ENCODE assay signal across 14 cellular contexts in genomic region chr2:11375689-11376027, GRCh38. TPM values are rescaled to one million over a fixed set of nuclear protein-coding genes. Genes with fewer than 3 reads are reported as not detected.
DNase-seq lines count a peak whose midpoint lies in the region; ATAC-seq and TF ChIP-seq lines count a peak whose summit lies in the region.
"Had no signal": no experiment of that assay in that cellular context is flagged by ENCODE, and none has a peak within 500 bp of the region (broad histone marks: within the 10 kb centered on the region; RNA-seq: fewer than 3 reads in every experiment).

No MANE protein-coding gene starts in this region.

- H3K9me3 Mint-ChIP-seq in chondrocyte (ENCODE audit: low read depth), result no peaks in the 10 kb centered on the region
- H3K9me3 Mint-ChIP-seq in stimulated activated memory B cell treated with anti-CD40 and anti-IgM and Interleukin-4, amounts not matched to agents 10 μg/mL and 1 μg/mL and 100 μg/mL, for 72 hours, result no peaks in the 10 kb centered on the region
- no peaks in the 10 kb centered on the region for H3K9me3 Mint-ChIP-seq in stimulated activated naive CD8-positive, alpha-beta T cell treated with anti-CD3 and anti-CD28 coated beads, Interleukin-15, amount 100 ng/mL, for 72 hours
- H3K9me3 Mint-ChIP-seq: endodermal cell, neural progenitor cell had no signal

- TF ChIP-seq POLR2A in IMR-90 (IDR thresholded peaks at IDR 0.05; ENCODE audit: low read depth, low read length), result no peak

- peaks cover 38% of the 10 kb centered on the region for H3K4me1 ChIP-seq in IMR-90 (ENCODE audit: control insufficient read depth, insufficient read depth, low read length)
- H3K4me1 ChIP-seq in mesenchymal stem cell (ENCODE audit: control insufficient read depth, insufficient read depth, low read depth, low read length), result peaks cover 22% of the 10 kb centered on the region
- H3K4me1 ChIP-seq: BE2C had no signal

- 80% methylated on average over 1 of the region's 7 CpGs; no CpG with 5 or more reads in 1 of the 2 experiments for WGBS in IMR-90 (ENCODE audit: extremely low coverage in 2 of 2, insufficient read length in 1 of 2), 2 experiments
- WGBS in mesenchymal stem cell, result 86% methylated on average over 7 of the region's 7 CpGs

- no peak overlapping the region for H2AFZ ChIP-seq in IMR-90 (replicated peaks; ENCODE audit: low read length, poor library complexity)
- no peak overlapping the region for H2AFZ ChIP-seq in mesenchymal stem cell (ENCODE audit: low read depth, low read length)
- H2AFZ ChIP-seq: neural progenitor cell had no signal

- H3K79me1 ChIP-seq in IMR-90 (ENCODE audit: low read depth in 1 of 2, low read length in 2 of 2) (peaks cover 0 to 31% of the 10 kb centered on the region in 2 experiments; a peak in 1 of 4 replicates), mesenchymal stem cell (replicated peaks; ENCODE audit: low read length, poor library complexity, severe bottlenecking) (no peaks in the 10 kb centered on the region)

- H2BK120ac ChIP-seq in IMR-90 (ENCODE audit: low read depth, low read length) (peak overlapping the region; percentile 96), mesenchymal stem cell (ENCODE audit: low read depth, low read length) (peak overlapping the region; percentile 36)

- CTCF ChIA-PET in IMR-90 (lab: Yijun Ruan, JAX), result interaction anchor here (1.2 kb wide), 1 partner anchor 14 kb away, joined by 3 read pairs; no protein-coding TSS in a partner anchor

- peak overlapping the region; percentile 30 to 75; a peak in 2 of 4 replicates for H4K8ac ChIP-seq in IMR-90 (ENCODE audit: low read depth in 2 of 2, low read length in 2 of 2)
- peak overlapping the region; percentile 20 for H4K8ac ChIP-seq in mesenchymal stem cell (ENCODE audit: low read length)

- H3K36me3 ChIP-seq in IMR-90 (ENCODE audit: control insufficient read depth, insufficient read depth, low read length) (no peaks in the 10 kb centered on the region), mesenchymal stem cell (ENCODE audit: control insufficient read depth in 1 of 2, insufficient read depth in 2 of 2, low read depth in 1 of 2, low read length in 2 of 2) (no peaks in the 10 kb centered on the region)
- H3K36me3 ChIP-seq: BE2C, neural progenitor cell, SJSA1 had no signal

- TF ChIP-seq CTCF in IMR-90 (conservative IDR thresholded peaks at IDR 0.05; ENCODE audit: low read depth, low read length) (no peak), chondrocyte (IDR thresholded peaks at IDR 0.05) (no peak)

- H3K27me3 Mint-ChIP-seq in chondrocyte (ENCODE audit: low read depth), result no peaks in the 10 kb centered on the region
- H3K27me3 Mint-ChIP-seq in stimulated activated memory B cell treated with anti-CD40 and anti-IgM and Interleukin-4, amounts not matched to agents 10 μg/mL and 1 μg/mL and 100 μg/mL, for 72 hours, result no peaks in the 10 kb centered on the region
- H3K27me3 Mint-ChIP-seq in stimulated activated naive CD8-positive, alpha-beta T cell treated with anti-CD3 and anti-CD28 coated beads, Interleukin-15, amount 100 ng/mL, for 72 hours, result no peaks in the 10 kb centered on the region

- H3K27ac Mint-ChIP-seq in chondrocyte (ENCODE audit: unreplicated experiment), result peak overlapping the region; percentile 98
- H3K27ac Mint-ChIP-seq in stimulated activated memory B cell treated with anti-CD40 and anti-IgM and Interleukin-4, amounts not matched to agents 10 μg/mL and 1 μg/mL and 100 μg/mL, for 72 hours, result peak overlapping the region; percentile 92
- H3K27ac Mint-ChIP-seq in stimulated activated naive CD8-positive, alpha-beta T cell treated with anti-CD3 and anti-CD28 coated beads, Interleukin-15, amount 100 ng/mL, for 72 hours, result no peak overlapping the region
- H3K27ac Mint-ChIP-seq: endodermal cell had no signal

- H3K9me1 ChIP-seq in IMR-90 (ENCODE audit: insufficient read depth, low read length), result peaks cover 36% of the 10 kb centered on the region

- no TSS peak for BruUV-seq in IMR-90 (replicated peaks; lab: Mats Ljungman, UMichigan)

- peaks cover 78% of the 10 kb centered on the region for H3K4me1 Mint-ChIP-seq in chondrocyte (ENCODE audit: low read depth)
- H3K4me1 Mint-ChIP-seq in stimulated activated memory B cell treated with anti-CD40 and anti-IgM and Interleukin-4, amounts not matched to agents 10 μg/mL and 1 μg/mL and 100 μg/mL, for 72 hours, result peaks cover 58% of the 10 kb centered on the region
- H3K4me1 Mint-ChIP-seq in stimulated activated naive CD8-positive, alpha-beta T cell treated with anti-CD3 and anti-CD28 coated beads, Interleukin-15, amount 100 ng/mL, for 72 hours, result no peaks in the 10 kb centered on the region

- peak overlapping the region; percentile 87 for H2BK20ac ChIP-seq in IMR-90 (ENCODE audit: low read depth, low read length)

- H3K4ac ChIP-seq in IMR-90 (ENCODE audit: low read depth, low read length) (peak overlapping the region; percentile 95), mesenchymal stem cell (ENCODE audit: low read depth in 1 of 2, low read length in 2 of 2) (peak overlapping the region; percentile 75 to 88)

- no peak overlapping the region for H3K4me2 ChIP-seq in IMR-90 (ENCODE audit: low read depth, low read length)
- H3K4me2 ChIP-seq in mesenchymal stem cell (ENCODE audit: low read length, poor library complexity, severe bottlenecking), result no peak overlapping the region
- H3K4me2 ChIP-seq: neural progenitor cell had no signal

- no peak for ATAC-seq in IMR-90 (ENCODE audit: low read depth)
- ATAC-seq in stimulated activated memory B cell treated with anti-CD40 and anti-IgM and Interleukin-4, amounts not matched to agents 10 μg/mL and 1 μg/mL and 100 μg/mL, for 72 hours, result no peak
- ATAC-seq in GM21367 (IDR thresholded peaks at IDR 0.05; ENCODE audit: unreplicated experiment), result no peak
- no peak for ATAC-seq in stimulated activated naive CD8-positive, alpha-beta T cell treated with anti-CD3 and anti-CD28 coated beads, Interleukin-15, amount 100 ng/mL, for 72 hours

- H2BK5ac ChIP-seq in IMR-90 (ENCODE audit: low read depth, low read length, poor library complexity, severe bottlenecking) (peak overlapping the region; percentile 16), mesenchymal stem cell (ENCODE audit: low read depth, low read length, poor library complexity, severe bottlenecking) (no peak overlapping the region)

- no peak overlapping the region for H2AK9ac ChIP-seq in IMR-90 (replicated peaks; ENCODE audit: low read depth, low read length, poor library complexity)

- POLR2A ChIA-PET in IMR-90 (lab: Charles Lee; ENCODE audit: unreplicated experiment), result no interaction called here

- H3K27ac ChIP-seq in IMR-90 (ENCODE audit: insufficient read depth, low read length), result peak overlapping the region; percentile 74; the same call in 1 of the 2 replicates
- H3K27ac ChIP-seq in mesenchymal stem cell (ENCODE audit: low read length, poor library complexity, severe bottlenecking), result no peak overlapping the region
- H3K27ac ChIP-seq: neural progenitor cell had no signal

- H3K56ac ChIP-seq in IMR-90 (ENCODE audit: extremely low read depth, insufficient read depth, low read length), result no peak overlapping the region

- H3K9me3 ChIP-seq in IMR-90 (ENCODE audit: control insufficient read depth, insufficient read depth, low read length) (no peaks in the 10 kb centered on the region), mesenchymal stem cell (ENCODE audit: control insufficient read depth, low read length) (no peaks in the 10 kb centered on the region)
- H3K9me3 ChIP-seq: BE2C, SJSA1 had no signal

- H3K18ac ChIP-seq in IMR-90 (ENCODE audit: low read depth, low read length) (peak overlapping the region; percentile 86), mesenchymal stem cell (ENCODE audit: low read depth in 1 of 2, low read length in 2 of 2) (peak overlapping the region; percentile 78 to 95)

- H3K23ac ChIP-seq in IMR-90 (ENCODE audit: low read depth, low read length) (0 out of 2 replicates have a peak overlapping the region, but pooled peaks have one; percentile 3), mesenchymal stem cell (ENCODE audit: low read length in 2 of 2) (no peak overlapping the region)

- H2BK15ac ChIP-seq in IMR-90 (ENCODE audit: low read depth, low read length) (peak overlapping the region; percentile 82; the same call in 2 of the 3 replicates), mesenchymal stem cell (ENCODE audit: low read depth, poor library complexity, severe bottlenecking) (peak overlapping the region; percentile 88)

- DNase-seq in IMR-90 (no peak), chondrocyte (ENCODE audit: low spot score) (no peak), mesenchymal stem cell (no peak), mucosa of gallbladder (ENCODE audit: low spot score) (no peak), occipital lobe (lab: John Stamatoyannopoulos, UW) (no peak)
- DNase-seq in stimulated activated naive CD8-positive, alpha-beta T cell treated with anti-CD3 and anti-CD28 coated beads, Interleukin-15, amount 100 ng/mL, for 72 hours, result no peak
- DNase-seq: activated effector memory CD4-positive, alpha-beta T cell treated with Interleukin-2 at 50 U/mL for 16 hours; BE2C; endodermal cell; NK-92 treated with Interleukin-12 subunit alpha and Interleukin-12 subunit beta, amount 100 ng/mL, for 24 hours had no signal

- H2BK12ac ChIP-seq in mesenchymal stem cell (ENCODE audit: low read length in 2 of 2), result peak overlapping the region; percentile 76 to 97

- TF ChIP-seq RAD21 in IMR-90 (IDR thresholded peaks at IDR 0.05; ENCODE audit: low read length), result no peak

- H2AK5ac ChIP-seq in IMR-90 (ENCODE audit: low read depth, low read length) (peak overlapping the region; percentile 68; the same call in 1 of the 2 replicates), mesenchymal stem cell (ENCODE audit: low read length, severe bottlenecking) (peak overlapping the region; percentile 37)

- H4K5ac ChIP-seq in IMR-90 (ENCODE audit: low read depth, low read length), result peak overlapping the region; percentile 90

- H3K4me3 ChIP-seq in IMR-90 (ENCODE audit: insufficient read depth, low read depth, low read length) (no peak overlapping the region), mesenchymal stem cell (ENCODE audit: insufficient read depth in 1 of 2, low read depth in 1 of 2, low read length in 2 of 2) (no peak overlapping the region)
- H3K4me3 ChIP-seq: neural progenitor cell, SJSA1 had no signal

- intact Hi-C loops in IMR-90 (cut with micrococcal nuclease), result loop anchor here (2.0 kb wide), 1 partner anchor 31 kb away; no protein-coding TSS in a partner anchor

- H4K91ac ChIP-seq in IMR-90 (ENCODE audit: insufficient read depth, low read depth, low read length) (peak overlapping the region; percentile 73), mesenchymal stem cell (ENCODE audit: low read length) (peak overlapping the region; percentile 87)

- dilution Hi-C loops in IMR-90 (cut with HindIII; ENCODE audit: low sequenced_read_pairs, unreplicated experiment), result no loop called here

- H4K20me1 ChIP-seq in IMR-90 (ENCODE audit: insufficient read depth, low read length), result no peaks in the 10 kb centered on the region

- H3K9ac ChIP-seq in IMR-90 (ENCODE audit: low read depth, low read length) (no peak overlapping the region; the same call in 1 of the 2 replicates), mesenchymal stem cell (ENCODE audit: low read length) (no peak overlapping the region)
- H3K9ac ChIP-seq: neural progenitor cell had no signal

- in situ Hi-C loops in IMR-90 (cut with MboI; ENCODE audit: low sequenced_read_pairs), result no loop called here

- H3K27me3 ChIP-seq in IMR-90 (ENCODE audit: control insufficient read depth, insufficient read depth, low read length), result no peaks in the 10 kb centered on the region
- no peaks in the 10 kb centered on the region for H3K27me3 ChIP-seq in mesenchymal stem cell (ENCODE audit: control insufficient read depth in 1 of 2, insufficient read depth in 1 of 2, low read length in 2 of 2)
- H3K27me3 ChIP-seq: BE2C, neural progenitor cell, SJSA1 had no signal

- peak overlapping the region; percentile 11; the same call in 1 of the 2 replicates for H3K14ac ChIP-seq in IMR-90 (replicated peaks; ENCODE audit: low read depth, low read length)
- H3K14ac ChIP-seq in mesenchymal stem cell (ENCODE audit: low read length in 2 of 2), result no peak overlapping the region

- no peaks in the 10 kb centered on the region for H3K36me3 Mint-ChIP-seq in chondrocyte (ENCODE audit: low read depth)
- no peaks in the 10 kb centered on the region for H3K36me3 Mint-ChIP-seq in stimulated activated memory B cell treated with anti-CD40 and anti-IgM and Interleukin-4, amounts not matched to agents 10 μg/mL and 1 μg/mL and 100 μg/mL, for 72 hours
- H3K36me3 Mint-ChIP-seq: neural progenitor cell had no signal

- no peak overlapping the region for H3K4me3 Mint-ChIP-seq in chondrocyte (ENCODE audit: unreplicated experiment)
- H3K4me3 Mint-ChIP-seq in stimulated activated memory B cell treated with anti-CD40 and anti-IgM and Interleukin-4, amounts not matched to agents 10 μg/mL and 1 μg/mL and 100 μg/mL, for 72 hours, result no peak overlapping the region
- H3K4me3 Mint-ChIP-seq in stimulated activated naive CD8-positive, alpha-beta T cell treated with anti-CD3 and anti-CD28 coated beads, Interleukin-15, amount 100 ng/mL, for 72 hours, result no peak overlapping the region
- H3K4me3 Mint-ChIP-seq: endodermal cell, neural progenitor cell had no signal

RNA-seq across cellular contexts. Expression of gene ROCK2, which starts 31.2 kb away (rescaled TPM):
- 28.3 and 59.7 TPM in 2 replicates for total RNA-seq in IMR-90 (2012; rRNA removed)
- 7.1 and 9.0 TPM in 2 replicates for polyA plus RNA-seq in IMR-90 (2012; rRNA removed)
- polyA plus RNA-seq in IMR-90 (2012; cell fraction: cytosol; rRNA removed), result 1.2 and 1.8 TPM in 2 replicates
- polyA plus RNA-seq in IMR-90 (2012; cell fraction: nucleus; rRNA removed; ENCODE audit: low replicate concordance), result 1.1 and 6.1 TPM in 2 replicates
- total RNA-seq in chondrocyte, result 48.6 to 62.3 TPM (median 61.4 TPM) in 3 replicates
- polyA plus RNA-seq in mesenchymal stem cell (2013, experiment 1 of 2), result 27.3 TPM
- 25.6 TPM for polyA plus RNA-seq in mesenchymal stem cell (2013, experiment 2 of 2)
- 42.2 TPM for total RNA-seq in mucosa of gallbladder
- 68.2 TPM for total RNA-seq in occipital lobe

Comparison
In these comparisons a context has a peak if more than half of its experiments do, and no peak if none do; other contexts are left out.
1. H3K27ac Mint-ChIP-seq: peak in chondrocyte (single experiment) and stimulated activated memory B cell treated with anti-CD40 and anti-IgM and Interleukin-4, amounts not matched to agents 10 μg/mL and 1 μg/mL and 100 μg/mL, for 72 hours (single experiment); none in stimulated activated naive CD8-positive, alpha-beta T cell treated with anti-CD3 and anti-CD28 coated beads, Interleukin-15, amount 100 ng/mL, for 72 hours (0 of 2).